ENCODE assay signal across 9 cellular contexts in the genomic region with DNA sequence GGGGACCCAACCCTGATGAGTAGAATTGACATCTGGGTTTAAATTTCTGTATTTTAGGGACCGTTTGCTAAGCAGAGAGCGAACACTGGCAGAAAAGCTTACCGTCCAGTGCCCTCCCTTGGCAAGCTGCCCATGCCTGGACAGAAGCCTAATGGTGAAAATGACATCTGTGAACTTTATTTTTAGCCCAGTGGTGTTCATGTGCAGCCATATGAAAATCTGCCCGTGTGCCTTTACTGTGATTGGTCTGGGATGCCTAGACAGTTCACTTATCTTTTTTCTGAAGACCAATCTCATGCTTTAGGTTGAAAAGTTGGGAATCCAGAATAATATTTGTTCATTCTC. TPM values are rescaled to one million over a fixed set of nuclear protein-coding genes. Genes with fewer than 3 reads are reported as not detected.
DNase-seq lines count a peak whose midpoint lies in the region; ATAC-seq and TF ChIP-seq lines count a peak whose summit lies in the region.
"Had no signal": no experiment of that assay in that cellular context is flagged by ENCODE, and none has a peak within 500 bp of the region (broad histone marks: within the 10 kb centered on the region; RNA-seq: fewer than 3 reads in every experiment).

No MANE protein-coding gene starts in this region.

- H3K4me1 ChIP-seq in HUES64 (ENCODE audit: insufficient read depth, low read length) (no peaks in the 10 kb centered on the region), stomach smooth muscle (ENCODE audit: control insufficient read depth, insufficient read depth, low read length) (peaks cover 23% of the 10 kb centered on the region)

- H3K27ac ChIP-seq in HUES64 (ENCODE audit: low read depth, low read length): no peak overlapping the region
- peak overlapping the region; percentile 77 for H3K27ac ChIP-seq in stomach smooth muscle (ENCODE audit: low read length)

- no peaks in the 10 kb centered on the region for H3K9me3 ChIP-seq in HUES64 (ENCODE audit: insufficient read depth, low read depth, low read length)
- no peaks in the 10 kb centered on the region for H3K9me3 ChIP-seq in stomach smooth muscle (ENCODE audit: control insufficient read depth in 2 of 2, low read length in 2 of 2)

- in situ Hi-C loops in astrocyte of the cerebellum (cut with HindIII; ENCODE audit: low sequenced_read_pairs): no loop called here

- H3K36me3 ChIP-seq in HUES64 (ENCODE audit: insufficient read depth, low read length) (peaks cover 16% of the 10 kb centered on the region; the same call in 1 of the 2 replicates), kidney epithelial cell (ENCODE audit: control insufficient read depth, insufficient read depth, low read length) (peaks cover 1% of the 10 kb centered on the region), stomach smooth muscle (ENCODE audit: control insufficient read depth in 2 of 2, insufficient read depth in 2 of 2, low read length in 2 of 2) (peaks cover 4 to 10% of the 10 kb centered on the region in 2 donors)

- TF ChIP-seq CTCF in astrocyte of the cerebellum (IDR thresholded peaks at IDR 0.05; ENCODE audit: low read depth, low read length, missing control alignments): no peak
- no peak for TF ChIP-seq CTCF in kidney epithelial cell (IDR thresholded peaks at IDR 0.05; ENCODE audit: insufficient read depth, low read length, poor library complexity, severe bottlenecking)

- DNase-seq in astrocyte of the cerebellum (ENCODE audit: low read depth) (no peak), kidney epithelial cell (ENCODE audit: low read depth) (no peak), NCI-H187 (lab: John Stamatoyannopoulos, UW) (no peak), iPS-NIHi11 (ENCODE audit: low spot score) (no peak)
- DNase-seq: NCI-H2171 treated with DMSO at 0.1 percent for 48 hours had no signal

- 89% methylated on average over 4 of the region's 4 CpGs for WGBS in HUES64

- H3K27me3 ChIP-seq in HUES64 (ENCODE audit: insufficient read depth, low read length) (peaks cover 24% of the 10 kb centered on the region), kidney epithelial cell (ENCODE audit: control insufficient read depth, insufficient read depth, low read length) (no peaks in the 10 kb centered on the region), stomach smooth muscle (ENCODE audit: control insufficient read depth in 1 of 2, insufficient read depth in 2 of 2, low read length in 2 of 2) (no peaks in the 10 kb centered on the region)

- H3K4me3 ChIP-seq in HUES64 (ENCODE audit: low read length) (peak overlapping the region; percentile 95), astrocyte of the cerebellum (ENCODE audit: low read depth, low read length) (peak overlapping the region; percentile 72), kidney epithelial cell (ENCODE audit: low read depth, low read length) (peak overlapping the region; percentile 68), stomach smooth muscle (ENCODE audit: low read length in 2 of 2) (peak overlapping the region; percentile 84 to 91)

- no peak overlapping the region for H3K9ac ChIP-seq in HUES64 (ENCODE audit: low read depth, low read length)
- peak overlapping the region; percentile 83 to 84 for H3K9ac ChIP-seq in stomach smooth muscle (ENCODE audit: low read length in 2 of 2)

- ATAC-seq in HG02678 (IDR thresholded peaks at IDR 0.05; ENCODE audit: unreplicated experiment): no peak

RNA-seq across cellular contexts. Expression of a gene that starts 1.1 kb away (rescaled TPM):
- 1.2 TPM for polyA plus RNA-seq in HUES64 (2013, experiment 1 of 2)
- 1.6 TPM for polyA plus RNA-seq in HUES64 (2013, experiment 2 of 2)
- 6.1 and 7.4 TPM in 2 replicates for total RNA-seq in kidney epithelial cell

RNA-seq across cellular contexts. Expression of a gene that starts 56.1 kb away (rescaled TPM):
- 0.80 TPM for polyA plus RNA-seq in HUES64 (2013, experiment 1 of 2)
- 3.2 TPM for polyA plus RNA-seq in HUES64 (2013, experiment 2 of 2)
- total RNA-seq in kidney epithelial cell: 2.3 and 3.1 TPM in 2 replicates
- total RNA-seq: lung microvascular endothelial cell had no signal
